26 cellular contexts compared by ENCODE assay signal in the genomic region with DNA sequence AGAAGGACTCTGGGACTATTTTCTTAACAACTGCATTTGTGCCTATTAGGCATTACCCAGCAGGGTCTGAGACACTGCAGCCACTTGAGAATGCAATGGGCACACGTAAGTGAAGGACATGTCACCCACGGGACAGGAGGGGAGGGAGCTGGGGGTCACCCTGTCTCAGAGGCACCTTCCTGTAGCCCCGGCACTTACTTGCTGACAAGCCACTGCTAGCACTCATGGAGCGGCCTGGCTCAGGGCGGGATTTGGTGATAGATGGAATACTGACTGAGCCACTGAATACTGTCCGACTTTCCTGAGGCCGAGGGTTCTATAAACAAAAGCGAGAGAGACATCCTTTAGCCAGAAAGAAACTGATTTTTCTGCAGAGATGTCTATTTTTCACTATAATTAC.
"Had no signal": no experiment of that assay in that cellular context is flagged by ENCODE, and none has a peak within 500 bp of the region (broad histone marks: within the 10 kb centered on the region; RNA-seq: fewer than 3 reads in every experiment).

No MANE protein-coding gene starts in this region.

- H3K27me3 Mint-ChIP-seq: naive B cell had no signal

- H3K36me3 Mint-ChIP-seq: immature natural killer cell, naive B cell had no signal

- H3K9me3 Mint-ChIP-seq: endodermal cell, immature natural killer cell had no signal

- H3K4me2 ChIP-seq: hepatocyte had no signal

- H2AFZ ChIP-seq: hepatocyte had no signal

- H3K27ac ChIP-seq: coronary artery, dorsolateral prefrontal cortex, epithelial cell of prostate, esophagus squamous epithelium, gastrocnemius medialis, heart left ventricle, hepatocyte, lower lobe of right lung had no signal

- H3K4me1 ChIP-seq: esophagus squamous epithelium, gastrocnemius medialis, heart left ventricle, lower lobe of right lung had no signal

- H3K4me3 Mint-ChIP-seq: endodermal cell, immature natural killer cell, naive B cell had no signal

- H3K9me3 ChIP-seq: esophagus squamous epithelium, gastrocnemius medialis, heart left ventricle, lower lobe of right lung, mucosa of descending colon had no signal

- DNase-seq: dermis blood vessel endothelial cell; dorsolateral prefrontal cortex; effector CD4-positive, alpha-beta T cell; effector memory CD4-positive, alpha-beta T cell; endodermal cell; erythroblast; esophagus squamous epithelium; foreskin fibroblast; foreskin melanocyte; gastrocnemius medialis; heart left ventricle; hypothalamus; immature natural killer cell; islet precursor cell; left cardiac atrium; left ventricle myocardium superior; lower lobe of right lung; mesendoderm; midbrain; mucosa of descending colon; naive B cell had no signal

- ATAC-seq: esophagus mucosa, gastrocnemius medialis, left cardiac atrium, left lobe of liver, left ventricle myocardium superior, lower lobe of right lung, mucosa of descending colon had no signal

- H3K4me1 Mint-ChIP-seq: endodermal cell, immature natural killer cell, naive B cell had no signal

- H3K27ac Mint-ChIP-seq: endodermal cell, immature natural killer cell had no signal

- H3K4me3 ChIP-seq: coronary artery, dorsolateral prefrontal cortex, esophagus squamous epithelium, gastrocnemius medialis, heart left ventricle, hepatocyte, lower lobe of right lung, mucosa of descending colon had no signal

- H3K27me3 ChIP-seq: dorsolateral prefrontal cortex, esophagus squamous epithelium, gastrocnemius medialis, heart left ventricle, hepatocyte had no signal
